In the genomic region with DNA sequence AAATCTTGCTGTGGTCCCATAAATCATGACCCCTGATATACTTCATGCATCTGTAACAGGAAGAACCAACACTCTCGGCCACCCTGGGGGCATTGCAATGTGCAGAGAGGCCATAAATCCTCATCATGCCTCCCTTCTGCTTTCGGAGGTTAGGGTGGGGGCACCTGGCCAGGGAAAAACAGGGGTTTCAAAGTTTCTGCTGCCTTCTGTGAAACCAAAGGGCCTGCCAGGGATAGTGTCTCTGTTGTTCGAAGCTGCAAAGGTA, we compare ENCODE assay signal across 17 cellular contexts.
"Had no signal": no experiment of that assay in that cellular context is flagged by ENCODE, and none has a peak within 500 bp of the region (broad histone marks: within the 10 kb centered on the region; RNA-seq: fewer than 3 reads in every experiment).

No MANE protein-coding gene starts in this region.

- H3K27me3 ChIP-seq: colonic mucosa, heart left ventricle, sigmoid colon had no signal

- H3K4me3 ChIP-seq: colonic mucosa, heart left ventricle, left ventricle myocardium inferior, lower lobe of right lung, sigmoid colon, skin epidermis, stomach had no signal

- H3K9me3 ChIP-seq: colonic mucosa, heart left ventricle, left ventricle myocardium inferior, lower lobe of right lung, sigmoid colon, stomach had no signal

- H3K4me1 ChIP-seq: colonic mucosa, heart left ventricle, left ventricle myocardium inferior, lower lobe of right lung, sigmoid colon, stomach had no signal

- H3K36me3 ChIP-seq: colonic mucosa, heart left ventricle, left ventricle myocardium inferior, lower lobe of right lung, sigmoid colon, stomach had no signal

- DNase-seq: colonic mucosa; effector CD4-positive, alpha-beta T cell; endodermal cell; heart left ventricle; islet precursor cell; left ventricle myocardium inferior; lower lobe of right lung; midbrain; occipital lobe; sigmoid colon; stimulated activated CD4-positive, alpha-beta T cell treated with anti-CD3 and anti-CD28 coated beads, Interleukin-12 subunit alpha, Interleukin-12 subunit beta, amount 100 ng/mL, for 4 hours; stimulated activated naive CD4-positive, alpha-beta T cell; stomach had no signal

- FAIRE-seq: frontal cortex had no signal

- ATAC-seq: esophagus mucosa; heart left ventricle; lower lobe of right lung; natural killer cell treated with Interleukin-12 subunit alpha and Interleukin-12 subunit beta and Interleukin-15 and Interleukin-18, amount 100 ng/mL, for 72 hours had no signal

- H3K27ac ChIP-seq: colonic mucosa, heart left ventricle, left ventricle myocardium inferior, lower lobe of right lung, sigmoid colon, skin epidermis, stomach had no signal
